ENCODE assay signal across 9 cellular contexts in the genomic region with DNA sequence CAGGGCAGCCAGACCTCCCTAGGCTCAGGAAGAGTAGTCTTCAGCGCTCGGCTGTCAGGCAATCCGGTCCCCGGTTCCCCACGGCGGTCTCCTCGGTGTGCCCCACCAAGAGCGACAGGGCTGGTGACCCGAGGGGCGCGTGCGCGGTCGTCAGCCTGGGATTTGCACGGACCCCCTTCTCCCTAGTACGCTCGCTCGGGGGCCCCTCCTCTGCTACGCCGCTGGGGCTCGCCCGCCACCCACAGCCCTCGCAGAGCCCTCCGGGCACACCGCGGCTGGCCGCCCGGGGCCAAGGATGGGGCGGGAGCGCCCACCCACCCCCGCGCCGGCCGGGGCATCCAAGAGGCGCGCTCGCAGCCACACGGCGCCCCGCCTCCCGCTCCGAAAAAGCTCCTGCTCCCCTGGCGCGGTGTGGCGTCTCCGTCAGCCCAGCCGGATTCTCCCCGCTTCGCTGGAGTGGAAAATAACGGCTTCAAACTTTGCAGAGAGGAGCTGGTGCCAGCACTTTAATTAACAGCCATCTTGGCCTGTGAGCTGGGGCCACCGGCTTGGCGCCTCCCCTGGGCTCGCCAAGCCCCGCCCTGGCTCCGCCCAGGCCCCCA. TPM values are rescaled to one million over a fixed set of nuclear protein-coding genes. Genes with fewer than 3 reads are reported as not detected.
A peak's percentile ranks its signal among the peaks of the same experiment; 100 is the strongest.
DNase-seq lines count a peak whose midpoint lies in the region; ATAC-seq, FAIRE-seq and TF ChIP-seq lines count a peak whose summit lies in the region.
"Had no signal": no experiment of that assay in that cellular context is flagged by ENCODE, and none has a peak within 500 bp of the region (broad histone marks: within the 10 kb centered on the region; RNA-seq: fewer than 3 reads in every experiment).

No MANE protein-coding gene starts in this region.

- ATAC-seq in GM19035 (IDR thresholded peaks at IDR 0.05; ENCODE audit: unreplicated experiment) = no peak
- ATAC-seq in HG02973 (IDR thresholded peaks at IDR 0.05; ENCODE audit: unreplicated experiment) = no peak

- H3K9me3 Mint-ChIP-seq in activated naive CD8-positive, alpha-beta T cell treated with anti-CD3 and anti-CD28 coated beads for 36 hours = no peaks in the 10 kb centered on the region

- no peaks in the 10 kb centered on the region for H3K36me3 Mint-ChIP-seq in activated naive CD8-positive, alpha-beta T cell treated with anti-CD3 and anti-CD28 coated beads for 36 hours

- peaks cover 37% of the 10 kb centered on the region for H3K4me1 Mint-ChIP-seq in activated naive CD8-positive, alpha-beta T cell treated with anti-CD3 and anti-CD28 coated beads for 36 hours

- H3K27ac Mint-ChIP-seq in activated naive CD8-positive, alpha-beta T cell treated with anti-CD3 and anti-CD28 coated beads for 36 hours = no peak overlapping the region

- peak overlapping the region in 1 of 2 donors; percentile 8 for H3K27ac ChIP-seq in small intestine (ENCODE audit: low read depth in 1 of 2, low read length in 1 of 2)

- H3K27me3 ChIP-seq in small intestine (ENCODE audit: control insufficient read depth in 2 of 2, insufficient read depth in 2 of 2, low read length in 2 of 2) = peaks cover 10 to 33% of the 10 kb centered on the region in 2 donors

- FAIRE-seq in small intestine (lab: Jason Lieb, UNC) = no peak
- FAIRE-seq: islet of Langerhans had no signal

- peaks cover 62% of the 10 kb centered on the region for H3K27me3 Mint-ChIP-seq in activated naive CD8-positive, alpha-beta T cell treated with anti-CD3 and anti-CD28 coated beads for 36 hours

- H3K4me3 Mint-ChIP-seq in activated naive CD8-positive, alpha-beta T cell treated with anti-CD3 and anti-CD28 coated beads for 36 hours = peak overlapping the region; percentile 55

- peaks cover 2 to 3% of the 10 kb centered on the region in 2 donors for H3K4me1 ChIP-seq in small intestine (ENCODE audit: control insufficient read depth in 2 of 2, insufficient read depth in 1 of 2, low read depth in 1 of 2, low read length in 1 of 2)

- no peaks in the 10 kb centered on the region for H3K9me3 ChIP-seq in small intestine (ENCODE audit: control insufficient read depth, low read depth)

- WGBS in small intestine, 3 donors = 2 to 4% (median 2%) methylated on average over 35 to 55 of the region's 55 CpGs

- DNase-seq in Ammon's horn (ENCODE audit: low spot score) = peak; percentile 58
- DNase-seq in HFF-Myc (ENCODE audit: extremely low read depth, low read depth) = no peak
- DNase-seq in activated naive CD8-positive, alpha-beta T cell treated with anti-CD3 and anti-CD28 coated beads for 36 hours = peak; percentile 60
- peak in 28 of 51 donors; percentile 6 to 61 (median 35) for DNase-seq in hypothalamus (lab: John Stamatoyannopoulos, UW)
- DNase-seq in small intestine = no peak
- DNase-seq in NK-92 (lab: John Stamatoyannopoulos, UW; ENCODE audit: unreplicated experiment) = no peak

- H3K36me3 ChIP-seq in small intestine (ENCODE audit: control insufficient read depth in 2 of 2, insufficient read depth in 2 of 2, low read length in 2 of 2) = no peaks in the 10 kb centered on the region

- H3K4me3 ChIP-seq in HFF-Myc (replicated peaks; ENCODE audit: low read depth, low read length) (peak overlapping the region; percentile 32), small intestine (ENCODE audit: low read depth in 1 of 2, low read length in 2 of 2) (peak overlapping the region; percentile 14 to 23)

- no peak for TF ChIP-seq CTCF in HFF-Myc (IDR thresholded peaks at IDR 0.05; ENCODE audit: low read depth, low read length, missing control alignments)

RNA-seq across cellular contexts. Expression of a gene that starts 2.1 kb away (rescaled TPM):
- total RNA-seq in activated naive CD8-positive, alpha-beta T cell treated with anti-CD3 and anti-CD28 coated beads for 36 hours = not detected
- polyA plus RNA-seq in small intestine = 1 to 10 TPM in 2 of 3 donors, not detected in 1; 1.3 to 2.6 TPM

RNA-seq across cellular contexts. Expression of a gene that starts 22.7 kb away (rescaled TPM):
- 10 to 100 TPM; 36.7 to 37.1 TPM for total RNA-seq in activated naive CD8-positive, alpha-beta T cell treated with anti-CD3 and anti-CD28 coated beads for 36 hours
- 1 to 10 TPM in 1 of 3 donors, under 1 TPM in 2; 0.27 to 9.5 (median 0.45) TPM for polyA plus RNA-seq in small intestine

RNA-seq across cellular contexts. Expression of a gene that starts 54.9 kb away (rescaled TPM):
- total RNA-seq in activated naive CD8-positive, alpha-beta T cell treated with anti-CD3 and anti-CD28 coated beads for 36 hours = not detected
- polyA plus RNA-seq in small intestine = 1 to 10 TPM in 1 of 3 donors, under 1 TPM in 1, not detected in 1; 0.45 to 1.3 TPM

Comparison
In these comparisons a context has a peak if more than half of its experiments do, and no peak if none do; other contexts are left out.
1. DNase-seq: peak in Ammon's horn (single experiment), activated naive CD8-positive, alpha-beta T cell treated with anti-CD3 and anti-CD28 coated beads for 36 hours (single experiment) and hypothalamus (28 of 51); none in HFF-Myc (single experiment), small intestine (single experiment) and NK-92 (single experiment).